8 cellular contexts compared by ENCODE assay signal in genomic region chr1:47997289-47998200, GRCh38. TPM values are rescaled to one million over a fixed set of nuclear protein-coding genes. Genes with fewer than 3 reads are reported as not detected.
DNase-seq lines count a peak whose midpoint lies in the region; ATAC-seq and TF ChIP-seq lines count a peak whose summit lies in the region.

Gene TRABD2B, minus strand, starts transcription at chr1:47997385.

- H3K9ac ChIP-seq in IMR-90 (ENCODE audit: low read depth, low read length), result no peak within 1 kb of the TSS

- peaks cover 11% of the 10 kb centered on the region for H3K4me1 Mint-ChIP-seq in Calu3 (ENCODE audit: low read depth, unreplicated experiment)
- H3K4me1 Mint-ChIP-seq in T-cell, result peaks cover 8 to 11% (median 9%) of the 10 kb centered on the region in 3 donors

- H3K9me1 ChIP-seq in IMR-90 (ENCODE audit: insufficient read depth, low read length), result no peaks in the 10 kb centered on the region

- H3K9me3 ChIP-seq in IMR-90 (ENCODE audit: control insufficient read depth, insufficient read depth, low read length) (no peaks in the 10 kb centered on the region), ascending aorta (no peaks in the 10 kb centered on the region), hepatocyte (ENCODE audit: low read depth) (no peaks in the 10 kb centered on the region), vagina (no peaks in the 10 kb centered on the region)

- no peak within 1 kb of the TSS for H4K91ac ChIP-seq in IMR-90 (ENCODE audit: insufficient read depth, low read depth, low read length)

- CTCF ChIA-PET in Calu3 (lab: Charles Lee), result interaction anchor here (0.5 to 2.2 kb wide), 7 partner anchors 34 to 1662 kb away, joined by 3 to 25 read pairs (median 5); no protein-coding TSS in a partner anchor
- CTCF ChIA-PET in IMR-90 (lab: Yijun Ruan, JAX), result interaction anchor here (0.5 to 1.4 kb wide), 9 partner anchors 9 to 1001 kb away, joined by 3 to 4 read pairs (median 3); no protein-coding TSS in a partner anchor
- CTCF ChIA-PET in T-cell (lab: Charles Lee), result interaction anchor here in 1 of 2 donors (0.6 to 1.1 kb wide), 4 partner anchors 10 to 713 kb away, joined by 3 to 4 read pairs (median 4); no protein-coding TSS in a partner anchor

- dilution Hi-C loops in IMR-90 (cut with HindIII; ENCODE audit: low sequenced_read_pairs, unreplicated experiment), result no loop called here

- H2AK9ac ChIP-seq in IMR-90 (replicated peaks; ENCODE audit: low read depth, low read length, poor library complexity), result no peak within 1 kb of the TSS

- H3K27ac ChIP-seq in IMR-90 (ENCODE audit: insufficient read depth, low read length), result no peak within 1 kb of the TSS
- peak within 1 kb of the TSS; percentile 87 to 90 for H3K27ac ChIP-seq in ascending aorta
- peak within 1 kb of the TSS; percentile 81 for H3K27ac ChIP-seq in hepatocyte
- peak within 1 kb of the TSS; percentile 87 for H3K27ac ChIP-seq in vagina

- no peaks in the 10 kb centered on the region for H3K9me3 Mint-ChIP-seq in Calu3 (ENCODE audit: low read depth, unreplicated experiment)
- no peaks in the 10 kb centered on the region for H3K9me3 Mint-ChIP-seq in T-cell

- H3K27me3 ChIP-seq in IMR-90 (ENCODE audit: control insufficient read depth, insufficient read depth, low read length) (peaks cover 35% of the 10 kb centered on the region), ascending aorta (no peaks in the 10 kb centered on the region), hepatocyte (peaks cover 19% of the 10 kb centered on the region), vagina (no peaks in the 10 kb centered on the region)

- no peak within 1 kb of the TSS for H2BK20ac ChIP-seq in IMR-90 (ENCODE audit: low read depth, low read length)

- H2AK5ac ChIP-seq in IMR-90 (ENCODE audit: low read depth, low read length), result no peak within 1 kb of the TSS

- H3K4ac ChIP-seq in IMR-90 (ENCODE audit: low read depth, low read length), result no peak within 1 kb of the TSS

- H2BK120ac ChIP-seq in IMR-90 (ENCODE audit: low read depth, low read length), result no peak within 1 kb of the TSS

- no peak within 1 kb of the TSS for H4K5ac ChIP-seq in IMR-90 (ENCODE audit: low read depth, low read length)

- intact Hi-C loops in Calu3 (cut with micrococcal nuclease; ENCODE audit: unreplicated experiment), result loop anchor here (5.0 kb wide), 2 partner anchors 50 to 65 kb away; no protein-coding TSS in a partner anchor
- intact Hi-C loops in IMR-90 (cut with micrococcal nuclease), result loop anchor here (10.0 kb wide), 1 partner anchor 207 kb away; no protein-coding TSS in a partner anchor
- intact Hi-C loops in ascending aorta (cut with DNase I), result loop anchor here (1.0 to 5.0 kb wide), 7 partner anchors 21 to 560 kb away; partner anchors contain the start of gene FOXD2
- intact Hi-C loops in vagina (cut with DNase I), result loop anchor here (5.0 kb wide), 1 partner anchor 210 kb away; no protein-coding TSS in a partner anchor

- TF ChIP-seq CTCF in Calu3 (IDR thresholded peaks at IDR 0.05; ENCODE audit: unreplicated experiment) (peak; percentile 90), IMR-90 (conservative IDR thresholded peaks at IDR 0.05; ENCODE audit: low read depth, low read length) (peak; percentile 87), ascending aorta (IDR thresholded peaks at IDR 0.05) (peak; percentile 92 to 99 (median 99)), hepatocyte (IDR thresholded peaks at IDR 0.05; ENCODE audit: poor library complexity) (peak; percentile 99), vagina (IDR thresholded peaks at IDR 0.05) (peak; percentile 80 to 94 (median 82))

- H3K9me2 ChIP-seq in hepatocyte (replicated peaks; ENCODE audit: insufficient read depth), result no peaks in the 10 kb centered on the region

- no peaks in the 10 kb centered on the region for H3K4me1 ChIP-seq in IMR-90 (ENCODE audit: control insufficient read depth, insufficient read depth, low read length)
- peaks cover 0 to 18% of the 10 kb centered on the region in 2 donors for H3K4me1 ChIP-seq in ascending aorta
- H3K4me1 ChIP-seq in hepatocyte (ENCODE audit: insufficient read depth), result no peaks in the 10 kb centered on the region
- peaks cover 33% of the 10 kb centered on the region for H3K4me1 ChIP-seq in vagina

- no peaks in the 10 kb centered on the region for H3K36me3 ChIP-seq in IMR-90 (ENCODE audit: control insufficient read depth, insufficient read depth, low read length)
- no peaks in the 10 kb centered on the region for H3K36me3 ChIP-seq in ascending aorta
- no peaks in the 10 kb centered on the region for H3K36me3 ChIP-seq in hepatocyte (replicated peaks; ENCODE audit: insufficient read depth, low read depth)
- no peaks in the 10 kb centered on the region for H3K36me3 ChIP-seq in vagina

- no peak within 1 kb of the TSS for H3K56ac ChIP-seq in IMR-90 (ENCODE audit: extremely low read depth, insufficient read depth, low read length)

- DNase-seq in Calu3 (peak; percentile 85), IMR-90 (peak; percentile 34), T-cell (peak; percentile 6 to 64 (median 38)), ascending aorta (ENCODE audit: low spot score in 2 of 2) (peak; percentile 27 to 94), hepatocyte (ENCODE audit: low spot score) (peak; percentile 89), renal cortical epithelial cell (ENCODE audit: low read depth) (peak; percentile 69), vagina (ENCODE audit: extremely low spot score in 2 of 2) (peak; percentile 70 to 90)

- no peak within 1 kb of the TSS for H4K8ac ChIP-seq in IMR-90 (ENCODE audit: low read depth in 2 of 2, low read length in 2 of 2)

- H3K27me3 Mint-ChIP-seq in Calu3 (ENCODE audit: unreplicated experiment) (peaks cover 56% of the 10 kb centered on the region), T-cell (peaks cover 53 to 57% of the 10 kb centered on the region in 2 donors)

- peaks cover 4% of the 10 kb centered on the region for H3K79me2 ChIP-seq in hepatocyte

- TF ChIP-seq POLR2A in IMR-90 (IDR thresholded peaks at IDR 0.05; ENCODE audit: low read depth, low read length) (no peak), vagina (IDR thresholded peaks at IDR 0.05) (no peak)

- H2BK5ac ChIP-seq in IMR-90 (ENCODE audit: low read depth, low read length, poor library complexity, severe bottlenecking), result no peak within 1 kb of the TSS

- H3K23ac ChIP-seq in IMR-90 (ENCODE audit: low read depth, low read length), result no peak within 1 kb of the TSS

- no peak within 1 kb of the TSS for H3K18ac ChIP-seq in IMR-90 (ENCODE audit: low read depth, low read length)

- H3K14ac ChIP-seq in IMR-90 (replicated peaks; ENCODE audit: low read depth, low read length), result no peak within 1 kb of the TSS

- peaks cover 15% of the 10 kb centered on the region for H3K36me3 Mint-ChIP-seq in Calu3 (ENCODE audit: insufficient read depth, unreplicated experiment)
- H3K36me3 Mint-ChIP-seq in T-cell, result no peaks in the 10 kb centered on the region

- BruUV-seq in Calu3 (replicated peaks; lab: Mats Ljungman, UMichigan) (no TSS peak), IMR-90 (replicated peaks; lab: Mats Ljungman, UMichigan) (no TSS peak)

- ATAC-seq in GM21515 (IDR thresholded peaks at IDR 0.05; ENCODE audit: unreplicated experiment) (peak; percentile 89), IMR-90 (ENCODE audit: low read depth) (peak; percentile 99), T-cell (replicated peaks in 1 of 4) (peak; percentile 53 to 73 (median 68))

- WGBS in IMR-90 (ENCODE audit: extremely low coverage in 2 of 2, insufficient read length in 1 of 2), 2 experiments, result 2% methylated on average over 23 of the region's 86 CpGs; no CpG with 5 or more reads in 1 of the 2 experiments
- 7% methylated on average over 31 of the region's 86 CpGs for WGBS in hepatocyte (ENCODE audit: low lambda C conversion rate, missing lambda C conversion rate)

- H3K4me2 ChIP-seq in IMR-90 (ENCODE audit: low read depth, low read length) (peak within 1 kb of the TSS; percentile 83; the same call in 1 of the 2 replicates), hepatocyte (peak within 1 kb of the TSS; percentile 100)

- POLR2A ChIA-PET in IMR-90 (lab: Charles Lee; ENCODE audit: unreplicated experiment), result no interaction called here
- POLR2A ChIA-PET in T-cell (lab: Charles Lee), result no interaction called here

- H2AFZ ChIP-seq in IMR-90 (replicated peaks; ENCODE audit: low read length, poor library complexity) (peak within 1 kb of the TSS; percentile 93), hepatocyte (peak within 1 kb of the TSS; percentile 68)

- H3K79me1 ChIP-seq in IMR-90 (ENCODE audit: low read depth in 1 of 2, low read length in 2 of 2), result no peaks in the 10 kb centered on the region

- peak within 1 kb of the TSS; percentile 72 for H3K4me3 Mint-ChIP-seq in Calu3 (ENCODE audit: low read depth, unreplicated experiment)
- peak within 1 kb of the TSS; percentile 57 to 65 (median 58) for H3K4me3 Mint-ChIP-seq in T-cell

- H3K4me3 ChIP-seq in IMR-90 (ENCODE audit: insufficient read depth, low read depth, low read length) (peak within 1 kb of the TSS; percentile 49), ascending aorta (peak within 1 kb of the TSS; percentile 74 to 96), hepatocyte (peak within 1 kb of the TSS; percentile 80), vagina (peak within 1 kb of the TSS; percentile 72 to 78)

- H4K20me1 ChIP-seq in IMR-90 (ENCODE audit: insufficient read depth, low read length) (no peaks in the 10 kb centered on the region), hepatocyte (ENCODE audit: insufficient read depth, poor library complexity, severe bottlenecking) (no peaks in the 10 kb centered on the region)

- H2BK15ac ChIP-seq in IMR-90 (ENCODE audit: low read depth, low read length), result no peak within 1 kb of the TSS

- peak; percentile 53 for TF ChIP-seq RAD21 in IMR-90 (IDR thresholded peaks at IDR 0.05; ENCODE audit: low read length)

- peak within 1 kb of the TSS; percentile 67 for H3K27ac Mint-ChIP-seq in Calu3 (ENCODE audit: unreplicated experiment)
- H3K27ac Mint-ChIP-seq in T-cell, result peak within 1 kb of the TSS in 1 of 2 donors; percentile 2

- in situ Hi-C loops in IMR-90 (cut with MboI; ENCODE audit: low sequenced_read_pairs), result no loop called here

TF ChIP-seq in IMR-90, 13 proteins besides CTCF, POLR2A, EP300 and RAD21 (continues in another document):
- TF ChIP-seq CHD1 (IDR thresholded peaks at IDR 0.05; ENCODE audit: low read depth, low read length) (no peak), MAZ (IDR thresholded peaks at IDR 0.05; ENCODE audit: borderline replicate concordance, low read depth, low read length) (peak; percentile 55; the same call in 1 of the 2 replicates), FOS (IDR thresholded peaks at IDR 0.05; ENCODE audit: low read depth, low read length) (no peak), BHLHE40 (IDR thresholded peaks at IDR 0.05; ENCODE audit: low read depth, low read length) (no peak), RCOR1 (IDR thresholded peaks at IDR 0.05; ENCODE audit: insufficient replicate concordance, low read length) (no peak), CEBPB (IDR thresholded peaks at IDR 0.05; ENCODE audit: low read depth, low read length) (no peak), SMC3 (IDR thresholded peaks at IDR 0.05; ENCODE audit: low read depth, low read length) (peak; percentile 54)

RNA-seq across cellular contexts. Expression of gene TRABD2B, which starts in this region (rescaled TPM):
- 0.10 and 0.42 TPM in 2 replicates for total RNA-seq in Calu3 (2022)
- total RNA-seq in IMR-90 (2012; rRNA removed), result not detected in 2 replicates
- polyA plus RNA-seq in IMR-90 (2012; rRNA removed), result not detected in 2 replicates
- polyA plus RNA-seq in IMR-90 (2012; cell fraction: cytosol; rRNA removed), result not detected in 2 replicates
- polyA plus RNA-seq in IMR-90 (2012; cell fraction: nucleus; rRNA removed; ENCODE audit: low replicate concordance), result not detected in 2 replicates
- not detected for total RNA-seq in T-cell
- total RNA-seq in ascending aorta, result 7.9 TPM
- 0.60 and 1.00 TPM in 2 replicates for total RNA-seq in hepatocyte
- polyA plus RNA-seq in hepatocyte, result 2.3 and 4.9 TPM in 2 replicates
- total RNA-seq in renal cortical epithelial cell, result 1.6 and 6.8 TPM in 2 replicates
- 5.6 TPM for total RNA-seq in vagina

Comparison
In these comparisons a context has a peak if more than half of its experiments do, and no peak if none do; other contexts are left out.
1. Peak in DNase-seq in Calu3; RNA of the gene not detected or under 1 TPM.
2. Peak in DNase-seq, ATAC-seq, H3K4me3 ChIP-seq and H3K4me2 ChIP-seq in IMR-90; RNA of the gene not detected or under 1 TPM.
3. Peak in DNase-seq and ATAC-seq in T-cell; RNA of the gene not detected or under 1 TPM.
4. DNase-seq: peak in every context shown above with its lines; median percentile 89 in hepatocyte; 85 in Calu3; 80 in vagina; 69 in renal cortical epithelial cell; 60 in ascending aorta; 38 in T-cell; 34 in IMR-90.